14 cellular contexts compared by ENCODE assay signal in genomic region chr2:119932809-119933208, GRCh38.
"Had no signal": no experiment of that assay in that cellular context is flagged by ENCODE, and none has a peak within 500 bp of the region (broad histone marks: within the 10 kb centered on the region; RNA-seq: fewer than 3 reads in every experiment).

No MANE protein-coding gene starts in this region.

- H3K9me3 ChIP-seq: tibial artery had no signal

- H3K27me3 ChIP-seq: tibial artery had no signal

- H3K4me3 Mint-ChIP-seq: activated B cell treated with CpG ODN at 0.5 μM for 24 hours; nephron progenitor cell; stimulated activated memory B cell treated with anti-CD40 and anti-IgM and Interleukin-4, amounts not matched to agents 10 μg/mL and 1 μg/mL and 100 μg/mL, for 72 hours had no signal

- H3K27ac Mint-ChIP-seq: activated B cell treated with CpG ODN at 0.5 μM for 24 hours; activated naive CD4-positive, alpha-beta T cell treated with anti-CD3 and anti-CD28 coated beads, Interleukin-2, amount 50 U/mL, for 72 hours; activated T-helper 2 cell treated with anti-CD3 and anti-CD28 coated beads, Interferon-gamma antibody, Interleukin-2, Interleukin-4, amounts not matched to agents 10 μg/mL and 5 μg/mL and 100 μg/mL, durations not matched to agents 14 hours and 24 hours and 36 hours; nephron progenitor cell; stimulated activated memory B cell treated with anti-CD40 and anti-IgM and Interleukin-4, amounts not matched to agents 10 μg/mL and 1 μg/mL and 100 μg/mL, for 72 hours had no signal

- DNase-seq: activated B cell treated with CpG ODN at 0.5 μM for 24 hours; anterior cingulate cortex; cerebellar nuclear complex; effector CD8-positive, alpha-beta T cell; foreskin melanocyte; kidney glomerular epithelial cell; mesenchymal stem cell; nephron progenitor cell; occipital lobe; tibial artery had no signal

- H3K27ac ChIP-seq: tibial artery had no signal

- H3K4me1 Mint-ChIP-seq: activated B cell treated with CpG ODN at 0.5 μM for 24 hours; nephron progenitor cell; stimulated activated memory B cell treated with anti-CD40 and anti-IgM and Interleukin-4, amounts not matched to agents 10 μg/mL and 1 μg/mL and 100 μg/mL, for 72 hours had no signal

- FAIRE-seq: urothelium cell line had no signal

- H3K4me1 ChIP-seq: tibial artery had no signal

- H3K4me3 ChIP-seq: tibial artery had no signal

- H3K27me3 Mint-ChIP-seq: activated B cell treated with CpG ODN at 0.5 μM for 24 hours; stimulated activated memory B cell treated with anti-CD40 and anti-IgM and Interleukin-4, amounts not matched to agents 10 μg/mL and 1 μg/mL and 100 μg/mL, for 72 hours had no signal

- ATAC-seq: activated naive CD4-positive, alpha-beta T cell treated with anti-CD3 and anti-CD28 coated beads, Interleukin-2, amount 50 U/mL, for 72 hours; stimulated activated memory B cell treated with anti-CD40 and anti-IgM and Interleukin-4, amounts not matched to agents 10 μg/mL and 1 μg/mL and 100 μg/mL, for 72 hours had no signal

- H3K9me3 Mint-ChIP-seq: activated B cell treated with CpG ODN at 0.5 μM for 24 hours; activated naive CD4-positive, alpha-beta T cell treated with anti-CD3 and anti-CD28 coated beads, Interleukin-2, amount 50 U/mL, for 72 hours; nephron progenitor cell; stimulated activated memory B cell treated with anti-CD40 and anti-IgM and Interleukin-4, amounts not matched to agents 10 μg/mL and 1 μg/mL and 100 μg/mL, for 72 hours had no signal
